ENCODE assay signal across 9 cellular contexts in genomic region chr11:46705070-46705688, GRCh38. TPM values are rescaled to one million over a fixed set of nuclear protein-coding genes. Genes with fewer than 3 reads are reported as not detected.
"Had no signal": no experiment of that assay in that cellular context is flagged by ENCODE, and none has a peak within 500 bp of the region (broad histone marks: within the 10 kb centered on the region; RNA-seq: fewer than 3 reads in every experiment).

No MANE protein-coding gene starts in this region.

- H3K9me3 Mint-ChIP-seq: GM23338, H9 had no signal

- H3K4me3 ChIP-seq: GM23338 had no signal

- FAIRE-seq: H1, H54 had no signal

- ATAC-seq: GM23338 had no signal

- H3K27ac Mint-ChIP-seq: GM23338, H9 had no signal

- H3K4me2 ChIP-seq: GM23338 had no signal

- DNase-seq: H9, HCEC 1CT, IMR-90, KBM-7 had no signal

- H3K4me3 Mint-ChIP-seq: GM23338, H9 had no signal

- H3K27ac ChIP-seq: HL-60 had no signal

- H2AFZ ChIP-seq: GM23338 had no signal

RNA-seq across cellular contexts. Expression of gene F2, which starts 13.8 kb away (rescaled TPM):
- total RNA-seq: H1, H9, HT1080, IMR-90 had no signal
- polyA plus RNA-seq: GM23338, IMR-90 had no signal
